ENCODE assay signal across 1 cellular context in the genomic region with DNA sequence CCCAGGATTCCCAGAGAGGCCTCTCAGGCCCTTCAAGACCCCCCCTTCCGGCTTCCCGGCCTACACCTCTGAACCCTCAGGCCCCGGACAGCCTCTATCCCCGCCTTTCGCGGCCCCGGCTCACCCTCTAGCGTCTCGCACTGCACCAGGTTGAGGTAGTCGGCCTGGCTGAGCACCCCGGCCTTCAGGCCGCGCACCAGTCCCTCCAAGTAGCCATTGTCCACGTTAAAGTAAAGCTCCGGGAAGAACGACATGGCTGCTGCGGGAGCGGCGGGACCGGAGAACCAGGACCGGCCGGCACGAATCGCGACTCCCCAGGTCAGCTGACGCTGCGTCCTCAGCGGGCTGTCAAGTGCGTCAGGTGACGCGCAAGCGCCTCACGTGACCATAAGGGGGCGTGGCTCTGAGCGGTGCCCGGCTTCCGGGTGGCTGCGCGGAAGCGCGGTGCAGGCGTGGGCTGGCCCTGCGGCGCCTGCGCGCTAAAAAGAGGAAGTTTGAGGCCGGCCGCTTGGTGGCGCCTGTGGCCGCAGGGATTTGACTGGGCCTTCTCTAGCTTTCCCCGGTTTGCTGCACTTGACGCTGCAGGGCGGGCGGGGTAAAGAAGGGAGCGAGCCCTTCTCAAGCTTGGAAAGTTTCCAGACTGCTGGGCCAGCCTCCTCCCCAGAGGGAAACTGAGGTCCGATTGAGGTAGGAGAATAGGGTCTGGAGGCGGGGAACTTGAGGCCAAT.
TF ChIP-seq lines count a peak whose summit lies in the region.

A gene (minus strand): TSS at position 325 of the 728 bp plus-strand sequence. CDS start 71 bp downstream, at position 254.

TF ChIP-seq in IMR-90, 13 proteins besides CTCF, POLR2A, EP300 and RAD21 (continued from another document):
- TF ChIP-seq, protein P1, sequence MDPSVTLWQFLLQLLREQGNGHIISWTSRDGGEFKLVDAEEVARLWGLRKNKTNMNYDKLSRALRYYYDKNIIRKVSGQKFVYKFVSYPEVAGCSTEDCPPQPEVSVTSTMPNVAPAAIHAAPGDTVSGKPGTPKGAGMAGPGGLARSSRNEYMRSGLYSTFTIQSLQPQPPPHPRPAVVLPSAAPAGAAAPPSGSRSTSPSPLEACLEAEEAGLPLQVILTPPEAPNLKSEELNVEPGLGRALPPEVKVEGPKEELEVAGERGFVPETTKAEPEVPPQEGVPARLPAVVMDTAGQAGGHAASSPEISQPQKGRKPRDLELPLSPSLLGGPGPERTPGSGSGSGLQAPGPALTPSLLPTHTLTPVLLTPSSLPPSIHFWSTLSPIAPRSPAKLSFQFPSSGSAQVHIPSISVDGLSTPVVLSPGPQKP (IDR thresholded peaks at IDR 0.05; ENCODE audit: borderline replicate concordance, low read depth, low read length), result no peak
- TF ChIP-seq FOS (IDR thresholded peaks at IDR 0.05; ENCODE audit: low read depth, low read length) (peak; percentile 100), SMC3 (IDR thresholded peaks at IDR 0.05; ENCODE audit: low read depth, low read length) (peak; percentile 42), MAZ (IDR thresholded peaks at IDR 0.05; ENCODE audit: borderline replicate concordance, low read depth, low read length) (peak; percentile 87; the same call in 1 of the 2 replicates), CEBPB (IDR thresholded peaks at IDR 0.05; ENCODE audit: low read depth, low read length) (no peak), BHLHE40 (IDR thresholded peaks at IDR 0.05; ENCODE audit: low read depth, low read length) (peak; percentile 91)
